Comparison of ENCODE assay signal across 11 cellular contexts in genomic region chr2:191319181-191319580, GRCh38.
A peak's percentile ranks its signal among the peaks of the same experiment; 100 is the strongest.
DNase-seq lines count a peak whose midpoint lies in the region; ATAC-seq and TF ChIP-seq lines count a peak whose summit lies in the region.
"Had no signal": no experiment of that assay in that cellular context is flagged by ENCODE, and none has a peak within 500 bp of the region (broad histone marks: within the 10 kb centered on the region; RNA-seq: fewer than 3 reads in every experiment).

No MANE protein-coding gene starts in this region.

- TF ChIP-seq CTCF in brain (conservative IDR thresholded peaks at IDR 0.05) = no peak
- TF ChIP-seq CTCF in tibial artery (IDR thresholded peaks at IDR 0.05) = no peak

- H3K27me3 Mint-ChIP-seq in activated CD4-positive, alpha-beta T cell treated with anti-CD3 and anti-CD28 coated beads for 36 hours = no peaks in the 10 kb centered on the region
- peaks cover 7% of the 10 kb centered on the region for H3K27me3 Mint-ChIP-seq in activated CD4-positive, alpha-beta T cell treated with anti-CD3 and anti-CD28 coated beads, Interleukin-2, amount 10 ng/mL, durations not matched to agents 7 days and 5 days
- H3K27me3 Mint-ChIP-seq in brain = no peaks in the 10 kb centered on the region

- DNase-seq in activated CD4-positive, alpha-beta T cell treated with anti-CD3 and anti-CD28 coated beads for 36 hours = no peak
- no peak for DNase-seq in activated CD4-positive, alpha-beta T cell treated with anti-CD3 and anti-CD28 coated beads, Interleukin-2, amount 10 ng/mL, durations not matched to agents 7 days and 5 days
- DNase-seq in kidney tubule cell (ENCODE audit: low spot score) (peak; percentile 65), tibial artery (no peak), HuH-7.5 (ENCODE audit: low spot score) (no peak), NCI-H1417 (lab: John Stamatoyannopoulos, UW) (no peak), GM03348 (ENCODE audit: low spot score) (no peak)
- DNase-seq: NCI-H1105 treated with DMSO at 0.1 percent for 48 hours; NK-92 treated with Interleukin-12 subunit alpha and Interleukin-12 subunit beta, amount 100 ng/mL, for 24 hours had no signal

- H3K36me3 Mint-ChIP-seq in activated CD4-positive, alpha-beta T cell treated with anti-CD3 and anti-CD28 coated beads for 36 hours (ENCODE audit: low read depth) = no peaks in the 10 kb centered on the region
- H3K36me3 Mint-ChIP-seq in activated CD4-positive, alpha-beta T cell treated with anti-CD3 and anti-CD28 coated beads, Interleukin-2, amount 10 ng/mL, durations not matched to agents 7 days and 5 days (ENCODE audit: low read depth) = no peaks in the 10 kb centered on the region
- peaks cover 14% of the 10 kb centered on the region for H3K36me3 Mint-ChIP-seq in brain

- CTCF ChIA-PET in activated CD4-positive, alpha-beta T cell treated with anti-CD3 and anti-CD28 coated beads for 36 hours (lab: Charles Lee) = interaction anchor here (1.2 to 1.9 kb wide), 2 partner anchors 74 to 155 kb away, joined by 3 to 4 read pairs; no protein-coding TSS in a partner anchor
- CTCF ChIA-PET in activated CD4-positive, alpha-beta T cell treated with anti-CD3 and anti-CD28 coated beads, Interleukin-2, amount 10 ng/mL, durations not matched to agents 7 days and 5 days (lab: Charles Lee) = interaction anchor here (2.0 kb wide), 1 partner anchor 16 kb away, joined by 7 read pairs; no protein-coding TSS in a partner anchor

- H3K9me3 Mint-ChIP-seq in activated CD4-positive, alpha-beta T cell treated with anti-CD3 and anti-CD28 coated beads for 36 hours (ENCODE audit: low read depth) = no peaks in the 10 kb centered on the region
- H3K9me3 Mint-ChIP-seq in activated CD4-positive, alpha-beta T cell treated with anti-CD3 and anti-CD28 coated beads, Interleukin-2, amount 10 ng/mL, durations not matched to agents 7 days and 5 days = no peaks in the 10 kb centered on the region
- peaks cover 4 to 13% (median 9%) of the 10 kb centered on the region in 5 experiments for H3K9me3 Mint-ChIP-seq in brain
- H3K9me3 Mint-ChIP-seq: stimulated activated naive CD8-positive, alpha-beta T cell treated with anti-CD3 and anti-CD28 coated beads, Interleukin-15, Interleukin-2, amounts not matched to agents 100 ng/mL and 50 ng/mL, for 24 hours had no signal

- ATAC-seq in activated CD4-positive, alpha-beta T cell treated with anti-CD3 and anti-CD28 coated beads for 36 hours = peak; percentile 51

- no peak overlapping the region for H3K4me3 Mint-ChIP-seq in activated CD4-positive, alpha-beta T cell treated with anti-CD3 and anti-CD28 coated beads for 36 hours
- H3K4me3 Mint-ChIP-seq in activated CD4-positive, alpha-beta T cell treated with anti-CD3 and anti-CD28 coated beads, Interleukin-2, amount 10 ng/mL, durations not matched to agents 7 days and 5 days = no peak overlapping the region
- no peak overlapping the region for H3K4me3 Mint-ChIP-seq in brain
- H3K4me3 Mint-ChIP-seq: stimulated activated naive CD8-positive, alpha-beta T cell treated with anti-CD3 and anti-CD28 coated beads, Interleukin-15, Interleukin-2, amounts not matched to agents 100 ng/mL and 50 ng/mL, for 24 hours had no signal

- H3K27me3 ChIP-seq in tibial artery = no peaks in the 10 kb centered on the region

- H3K9me3 ChIP-seq in tibial artery = no peaks in the 10 kb centered on the region

- peaks cover 13% of the 10 kb centered on the region for H3K4me1 Mint-ChIP-seq in activated CD4-positive, alpha-beta T cell treated with anti-CD3 and anti-CD28 coated beads for 36 hours
- peaks cover 18% of the 10 kb centered on the region for H3K4me1 Mint-ChIP-seq in activated CD4-positive, alpha-beta T cell treated with anti-CD3 and anti-CD28 coated beads, Interleukin-2, amount 10 ng/mL, durations not matched to agents 7 days and 5 days
- H3K4me1 Mint-ChIP-seq in brain = peaks cover 62% of the 10 kb centered on the region

- intact Hi-C loops in activated CD4-positive, alpha-beta T cell treated with anti-CD3 and anti-CD28 coated beads for 36 hours (cut with DNase I, micrococcal nuclease) = loop anchor here in 1 of 2 experiments (10.0 kb wide), 1 partner anchor 274 kb away; no protein-coding TSS in a partner anchor
- intact Hi-C loops in tibial artery (cut with DNase I; ENCODE audit: low total_unique reads) = no loop called here

- no peak overlapping the region for H3K4me3 ChIP-seq in tibial artery

- POLR2A ChIA-PET in activated CD4-positive, alpha-beta T cell treated with anti-CD3 and anti-CD28 coated beads for 36 hours (lab: Charles Lee) = no interaction called here
- POLR2A ChIA-PET in activated CD4-positive, alpha-beta T cell treated with anti-CD3 and anti-CD28 coated beads, Interleukin-2, amount 10 ng/mL, durations not matched to agents 7 days and 5 days (lab: Charles Lee) = no interaction called here

- peaks cover 0 to 53% (median 21%) of the 10 kb centered on the region in 4 donors for H3K4me1 ChIP-seq in tibial artery

- peak overlapping the region; percentile 36 to 64 for H3K27ac ChIP-seq in tibial artery

- no peaks in the 10 kb centered on the region for H3K36me3 ChIP-seq in tibial artery

- H3K27ac Mint-ChIP-seq in activated CD4-positive, alpha-beta T cell treated with anti-CD3 and anti-CD28 coated beads for 36 hours = no peak overlapping the region
- H3K27ac Mint-ChIP-seq in activated CD4-positive, alpha-beta T cell treated with anti-CD3 and anti-CD28 coated beads, Interleukin-2, amount 10 ng/mL, durations not matched to agents 7 days and 5 days = no peak overlapping the region
- peak overlapping the region in 3 of 5 experiments; percentile 39 to 90 (median 61) for H3K27ac Mint-ChIP-seq in brain
- H3K27ac Mint-ChIP-seq: stimulated activated naive CD8-positive, alpha-beta T cell treated with anti-CD3 and anti-CD28 coated beads, Interleukin-15, Interleukin-2, amounts not matched to agents 100 ng/mL and 50 ng/mL, for 24 hours had no signal

Comparison
In these comparisons a context has a peak if more than half of its experiments do, and no peak if none do; other contexts are left out.
1. H3K27ac Mint-ChIP-seq: peak in brain (3 of 5); none in activated CD4-positive, alpha-beta T cell treated with anti-CD3 and anti-CD28 coated beads for 36 hours (single experiment) and activated CD4-positive, alpha-beta T cell treated with anti-CD3 and anti-CD28 coated beads, Interleukin-2, amount 10 ng/mL, durations not matched to agents 7 days and 5 days (single experiment).